ENCODE assay signal across 19 cellular contexts in the genomic region with DNA sequence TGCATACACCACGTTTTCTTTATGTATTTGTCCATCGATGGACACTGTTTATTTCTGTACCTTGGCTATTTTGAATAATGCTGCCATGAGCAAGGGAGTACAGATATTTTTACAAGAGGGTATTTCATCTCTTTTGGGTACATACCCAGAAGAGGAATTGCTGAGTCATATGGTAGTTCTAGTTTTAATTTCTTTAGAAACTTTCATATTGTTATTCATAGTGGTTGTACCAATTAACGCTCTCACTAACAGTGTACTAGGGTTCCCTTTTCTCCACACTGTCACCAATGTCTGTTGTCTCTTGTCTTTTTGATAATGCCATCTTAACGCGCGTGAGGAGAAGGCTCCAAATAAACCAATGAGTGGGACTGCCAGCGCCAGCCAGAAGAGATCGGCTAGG.
DNase-seq lines count a peak whose midpoint lies in the region; ATAC-seq, FAIRE-seq and TF ChIP-seq lines count a peak whose summit lies in the region.
"Had no signal": no experiment of that assay in that cellular context is flagged by ENCODE, and none has a peak within 500 bp of the region (broad histone marks: within the 10 kb centered on the region; RNA-seq: fewer than 3 reads in every experiment).

No MANE protein-coding gene starts in this region.

- H2BK20ac ChIP-seq in IMR-90 (ENCODE audit: low read depth, low read length), result no peak overlapping the region

- no peak overlapping the region for H2BK5ac ChIP-seq in IMR-90 (ENCODE audit: low read depth, low read length, poor library complexity, severe bottlenecking)

- no peak overlapping the region for H3K56ac ChIP-seq in IMR-90 (ENCODE audit: extremely low read depth, insufficient read depth, low read length)

- in situ Hi-C loops in IMR-90 (cut with MboI; ENCODE audit: low sequenced_read_pairs) (no loop called here), GM12878 (cut with MboI) (no loop called here)

- H3K23ac ChIP-seq in IMR-90 (ENCODE audit: low read depth, low read length), result no peak overlapping the region

- H4K20me1 ChIP-seq in IMR-90 (ENCODE audit: insufficient read depth, low read length) (no peaks in the 10 kb centered on the region), GM12878 (ENCODE audit: control insufficient read depth, insufficient read depth) (no peaks in the 10 kb centered on the region)
- H4K20me1 ChIP-seq: BLaER1 treated with 17β-estradiol and CSF1 and Interleukin-3, amounts not matched to agents 10 nM and 100 nM had no signal

- H2BK15ac ChIP-seq in IMR-90 (ENCODE audit: low read depth, low read length), result no peak overlapping the region

- H3K79me2 ChIP-seq in GM12878 (ENCODE audit: control insufficient read depth, insufficient read depth, low read length), result no peaks in the 10 kb centered on the region

- H3K18ac ChIP-seq in IMR-90 (ENCODE audit: low read depth, low read length), result no peak overlapping the region

- TF ChIP-seq RAD21 in A549 (conservative IDR thresholded peaks at IDR 0.05 in 1 of 2, IDR thresholded peaks at IDR 0.05 in 1 of 2), result no peak
- no peak for TF ChIP-seq RAD21 in IMR-90 (IDR thresholded peaks at IDR 0.05; ENCODE audit: low read length)
- TF ChIP-seq RAD21 in GM12878 (IDR thresholded peaks at IDR 0.05; ENCODE audit: insufficient read depth, low read depth, low read length), result no peak

- no peak for TF ChIP-seq POLR2A in A549 (IDR thresholded peaks at IDR 0.05; ENCODE audit: low read length)
- no peak for TF ChIP-seq POLR2A in IMR-90 (IDR thresholded peaks at IDR 0.05; ENCODE audit: low read depth, low read length)
- no peak for TF ChIP-seq POLR2A in GM12878 (IDR thresholded peaks at IDR 0.05; ENCODE audit: low read depth, low read length)

- H4K91ac ChIP-seq in IMR-90 (ENCODE audit: insufficient read depth, low read depth, low read length), result no peak overlapping the region

- no peaks in the 10 kb centered on the region for H3K79me1 ChIP-seq in IMR-90 (ENCODE audit: low read depth in 1 of 2, low read length in 2 of 2)

- H3K4me2 ChIP-seq in A549, result no peak overlapping the region
- H3K4me2 ChIP-seq in IMR-90 (ENCODE audit: low read depth, low read length), result no peak overlapping the region
- H3K4me2 ChIP-seq in GM12878 (ENCODE audit: control insufficient read depth, insufficient read depth), result no peak overlapping the region
- H3K4me2 ChIP-seq: BLaER1 treated with 17β-estradiol and CSF1 and Interleukin-3, amounts not matched to agents 10 nM and 100 nM had no signal

- no peak for ATAC-seq in A549
- no peak for ATAC-seq in IMR-90 (ENCODE audit: low read depth)
- peak; percentile 68 for ATAC-seq in GM12878
- no peak for ATAC-seq in HG03097 (IDR thresholded peaks at IDR 0.05; ENCODE audit: low FRiP score, unreplicated experiment)
- ATAC-seq: CD8-positive, alpha-beta T cell; K562 had no signal

- RAD21 ChIA-PET in GM12878 (lab: Charles Lee; ENCODE audit: unreplicated experiment), result no interaction called here

- TF ChIP-seq CTCF in A549 (IDR thresholded peaks at IDR 0.05), result no peak
- TF ChIP-seq CTCF in IMR-90 (conservative IDR thresholded peaks at IDR 0.05; ENCODE audit: low read depth, low read length), result no peak
- no peak for TF ChIP-seq CTCF in GM12878 (IDR thresholded peaks at IDR 0.05 in 2 of 3, conservative IDR thresholded peaks at IDR 0.05 in 1 of 3; ENCODE audit: control insufficient read depth in 2 of 3, extremely low read depth in 1 of 3, insufficient read depth in 1 of 3, low read depth in 3 of 3, low read length in 3 of 3)

- CTCF ChIA-PET in A549 (lab: Yijun Ruan, JAX), result no interaction called here
- CTCF ChIA-PET in IMR-90 (lab: Yijun Ruan, JAX), result no interaction called here
- CTCF ChIA-PET in GM12878 (lab: Yijun Ruan, JAX), result no interaction called here

- H3K27me3 ChIP-seq in IMR-90 (ENCODE audit: control insufficient read depth, insufficient read depth, low read length) (no peaks in the 10 kb centered on the region), GM12878 (replicated peaks in 1 of 2; ENCODE audit: control insufficient read depth in 2 of 2, insufficient read depth in 2 of 2, low read length in 1 of 2) (no peaks in the 10 kb centered on the region)
- H3K27me3 ChIP-seq: BLaER1 treated with 17β-estradiol and CSF1 and Interleukin-3, amounts not matched to agents 10 nM and 100 nM had no signal

- no peak overlapping the region for H4K8ac ChIP-seq in IMR-90 (ENCODE audit: low read depth in 2 of 2, low read length in 2 of 2)

- H4K5ac ChIP-seq in IMR-90 (ENCODE audit: low read depth, low read length), result no peak overlapping the region

- no peak overlapping the region for H2AK5ac ChIP-seq in IMR-90 (ENCODE audit: low read depth, low read length)

- no peak overlapping the region for H3K14ac ChIP-seq in IMR-90 (replicated peaks; ENCODE audit: low read depth, low read length)

- no peak overlapping the region for H3K9ac ChIP-seq in IMR-90 (ENCODE audit: low read depth, low read length)
- no peak overlapping the region for H3K9ac ChIP-seq in GM12878 (ENCODE audit: control insufficient read depth, insufficient read depth, low read length)
- H3K9ac ChIP-seq: BLaER1 treated with 17β-estradiol and CSF1 and Interleukin-3, amounts not matched to agents 10 nM and 100 nM had no signal

- DNase-seq in A549 (ENCODE audit: low read depth in 1 of 2, low spot score in 1 of 2) (no peak), IMR-90 (no peak), GM12878 (ENCODE audit: low read depth, low spot score) (no peak), superior temporal gyrus (ENCODE audit: extremely low spot score) (peak; percentile 3), COLO829 (ENCODE audit: low spot score) (no peak), hepatic stellate cell (ENCODE audit: low spot score) (no peak)
- DNase-seq: 8988T; CD8-positive, alpha-beta T cell; COR-L47; DMS 273 treated with DMSO at 0.1 percent for 48 hours; DMS53; DND-41; EL had no signal

- dilution Hi-C loops in IMR-90 (cut with HindIII; ENCODE audit: low sequenced_read_pairs, unreplicated experiment), result no loop called here

- WGBS in A549 (ENCODE audit: missing lambda C conversion rate), result 56% methylated on average over 8 of the region's 8 CpGs
- WGBS in IMR-90 (ENCODE audit: extremely low coverage in 2 of 2, insufficient read length in 1 of 2), 2 experiments, result 100% methylated on average over 3 of the region's 8 CpGs; no CpG with 5 or more reads in 1 of the 2 experiments
- 48% methylated on average over 8 of the region's 8 CpGs for WGBS in GM12878 (ENCODE audit: insufficient coverage, insufficient replicate concordance, low lambda C conversion rate, missing lambda C conversion rate)

- no peak overlapping the region for H3K4ac ChIP-seq in IMR-90 (ENCODE audit: low read depth, low read length)

- H3K9me1 ChIP-seq in IMR-90 (ENCODE audit: insufficient read depth, low read length), result peaks cover 2% of the 10 kb centered on the region; the same call in 1 of the 2 replicates

- POLR2A ChIA-PET in A549 (lab: Yijun Ruan, JAX) (no interaction called here), IMR-90 (lab: Charles Lee; ENCODE audit: unreplicated experiment) (no interaction called here), GM12878 (lab: Charles Lee) (no interaction called here)

- no peak overlapping the region for H3K4me3 ChIP-seq in A549
- no peak overlapping the region for H3K4me3 ChIP-seq in IMR-90 (ENCODE audit: insufficient read depth, low read depth, low read length)
- H3K4me3 ChIP-seq in GM12878, result no peak overlapping the region
- H3K4me3 ChIP-seq: BLaER1 treated with 17β-estradiol and CSF1 and Interleukin-3, amounts not matched to agents 10 nM and 100 nM; HAP-1; K562 had no signal

- FAIRE-seq in A549 (lab: Jason Lieb, UNC) (no peak), GM12878 (lab: Jason Lieb, UNC) (no peak)
- FAIRE-seq: GM12891, H1, K562 had no signal

- no peak overlapping the region for H2BK120ac ChIP-seq in IMR-90 (ENCODE audit: low read depth, low read length)

- no peak for TF ChIP-seq EP300 in A549 (IDR thresholded peaks at IDR 0.05)
- TF ChIP-seq EP300 in GM12878 (IDR thresholded peaks at IDR 0.05; ENCODE audit: borderline replicate concordance in 1 of 2, control insufficient read depth in 1 of 2, low read depth in 2 of 2, low read length in 2 of 2), result no peak

- intact Hi-C loops in IMR-90 (cut with micrococcal nuclease), result no loop called here
- intact Hi-C loops in GM12878 (cut with micrococcal nuclease; ENCODE audit: unreplicated experiment), result no loop called here

- BruUV-seq in IMR-90 (replicated peaks; lab: Mats Ljungman, UMichigan) (no TSS peak), GM12878 (replicated peaks; lab: Mats Ljungman, UMichigan) (no TSS peak)

- H3K9me3 ChIP-seq in A549, result no peaks in the 10 kb centered on the region
- H3K9me3 ChIP-seq in IMR-90 (ENCODE audit: control insufficient read depth, insufficient read depth, low read length), result no peaks in the 10 kb centered on the region
- no peaks in the 10 kb centered on the region for H3K9me3 ChIP-seq in GM12878 (replicated peaks; ENCODE audit: control insufficient read depth, insufficient read depth, low read length)
- H3K9me3 ChIP-seq: BLaER1 treated with 17β-estradiol and CSF1 and Interleukin-3, amounts not matched to agents 10 nM and 100 nM; HAP-1 had no signal

- H2AK9ac ChIP-seq in IMR-90 (replicated peaks; ENCODE audit: low read depth, low read length, poor library complexity), result no peak overlapping the region

- H3K36me3 ChIP-seq in IMR-90 (ENCODE audit: control insufficient read depth, insufficient read depth, low read length) (no peaks in the 10 kb centered on the region), GM12878 (ENCODE audit: control insufficient read depth in 2 of 2, insufficient read depth in 2 of 2, low read length in 1 of 2) (no peaks in the 10 kb centered on the region)
- H3K36me3 ChIP-seq: BLaER1 treated with 17β-estradiol and CSF1 and Interleukin-3, amounts not matched to agents 10 nM and 100 nM; HAP-1 had no signal

- H2AFZ ChIP-seq in IMR-90 (replicated peaks; ENCODE audit: low read length, poor library complexity), result no peak overlapping the region
- H2AFZ ChIP-seq in GM12878 (ENCODE audit: control insufficient read depth, low read depth, low read length), result no peak overlapping the region

- SMC1A ChIA-PET in GM12878 (lab: Charles Lee; ENCODE audit: uncharacterized antibody, unreplicated experiment), result no interaction called here

- H3K27ac ChIP-seq in A549, result no peak overlapping the region
- H3K27ac ChIP-seq in IMR-90 (ENCODE audit: insufficient read depth, low read length), result no peak overlapping the region
- no peak overlapping the region for H3K27ac ChIP-seq in GM12878 (ENCODE audit: control insufficient read depth, insufficient read depth)
- H3K27ac ChIP-seq: BLaER1 treated with 17β-estradiol and CSF1 and Interleukin-3, amounts not matched to agents 10 nM and 100 nM had no signal

- H3K4me1 ChIP-seq in A549 (no peaks in the 10 kb centered on the region), IMR-90 (ENCODE audit: control insufficient read depth, insufficient read depth, low read length) (no peaks in the 10 kb centered on the region), GM12878 (ENCODE audit: control insufficient read depth, insufficient read depth, low read length) (no peaks in the 10 kb centered on the region)
- H3K4me1 ChIP-seq: BLaER1 treated with 17β-estradiol and CSF1 and Interleukin-3, amounts not matched to agents 10 nM and 100 nM; HAP-1 had no signal

TF ChIP-seq in A549, 52 proteins besides CTCF, POLR2A, EP300 and RAD21 (continues in another document):
- no peak for TF ChIP-seq CHD4 (IDR thresholded peaks at IDR 0.05; ENCODE audit: borderline replicate concordance)

TF ChIP-seq in IMR-90, 13 proteins besides CTCF, POLR2A, EP300 and RAD21 (continues in another document):
- no peak for TF ChIP-seq MAFK (IDR thresholded peaks at IDR 0.05; ENCODE audit: low read depth, low read length)
